ENCODE assay signal across 10 cellular contexts in genomic region chr9:74362423-74362822, GRCh38.
"Had no signal": no experiment of that assay in that cellular context is flagged by ENCODE, and none has a peak within 500 bp of the region (broad histone marks: within the 10 kb centered on the region; RNA-seq: fewer than 3 reads in every experiment).

No MANE protein-coding gene starts in this region.

- H3K36me3 Mint-ChIP-seq: IgD-negative memory B cell had no signal

- FAIRE-seq: H1, H54, HepG2, K562 had no signal

- H3K4me3 ChIP-seq: GM23248, K562 had no signal

- H2AFZ ChIP-seq: GM23248 had no signal

- DNase-seq: GM23248, H9, HCEC 1CT, KG1 had no signal

- H3K27me3 Mint-ChIP-seq: IgD-negative memory B cell had no signal

- H3K4me1 Mint-ChIP-seq: H9, IgD-negative memory B cell had no signal

- H3K9me3 Mint-ChIP-seq: IgD-negative memory B cell had no signal

- H3K4me3 Mint-ChIP-seq: H9, IgD-negative memory B cell had no signal

- ATAC-seq: HepG2, K562 had no signal

- H3K27ac ChIP-seq: GM23248, HL-60 had no signal
